Comparison of ENCODE assay signal across 1 cellular context in the genomic region with DNA sequence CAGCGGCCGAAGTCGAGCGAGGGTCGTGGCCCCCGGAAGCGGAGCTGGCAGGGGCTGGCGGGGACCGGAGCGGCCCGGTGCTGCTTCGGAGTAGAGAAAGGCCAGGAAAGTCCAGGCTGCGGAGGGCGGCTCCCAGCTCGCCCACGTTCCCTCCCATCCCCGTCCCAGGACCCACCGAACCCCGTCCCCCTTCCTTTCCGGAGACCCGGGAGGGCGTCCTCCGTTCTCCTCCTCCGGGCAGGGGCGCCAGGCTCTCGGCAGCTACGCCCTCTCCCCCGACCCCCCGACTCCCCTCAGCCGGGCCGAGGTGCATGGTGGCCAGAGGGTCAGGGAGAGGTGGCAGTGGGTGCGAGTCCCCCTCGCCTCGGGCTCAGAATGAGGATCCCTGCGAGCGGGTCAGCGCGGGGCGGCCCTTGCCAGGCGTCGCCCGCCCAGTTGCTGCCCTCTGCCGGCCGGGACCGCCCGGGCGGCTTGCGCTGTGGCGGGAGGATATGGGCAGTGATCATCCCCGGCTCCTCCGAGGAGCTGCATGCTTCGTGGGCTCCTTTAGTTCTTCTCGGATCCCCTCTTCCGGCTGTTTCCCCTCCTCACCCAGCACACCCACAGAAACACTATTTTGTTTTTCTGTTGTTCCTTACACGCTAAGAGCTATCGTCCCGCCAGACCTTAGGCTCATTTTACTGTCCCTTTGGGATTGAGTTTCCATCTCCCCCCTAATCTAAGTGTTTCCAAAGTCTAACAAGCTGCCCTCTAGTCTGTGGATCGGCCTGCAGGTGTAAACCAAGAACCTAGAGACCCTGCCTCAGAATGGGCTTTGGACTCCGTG.
TF ChIP-seq lines count a peak whose summit lies in the region.

No MANE protein-coding gene starts in this region.

TF ChIP-seq in HCT116, 20 proteins besides CTCF, POLR2A, EP300 and RAD21:
- no peak for TF ChIP-seq TCF7L2 (IDR thresholded peaks at IDR 0.05; ENCODE audit: borderline replicate concordance, extremely low read depth, insufficient read depth, insufficient read length)
- TF ChIP-seq MAX (IDR thresholded peaks at IDR 0.05): 0 out of 2 replicates have a peak, but pooled peaks have one; percentile 38
- no peak for TF ChIP-seq EGR1 (IDR thresholded peaks at IDR 0.05; ENCODE audit: low read depth)
